In the genomic region with DNA sequence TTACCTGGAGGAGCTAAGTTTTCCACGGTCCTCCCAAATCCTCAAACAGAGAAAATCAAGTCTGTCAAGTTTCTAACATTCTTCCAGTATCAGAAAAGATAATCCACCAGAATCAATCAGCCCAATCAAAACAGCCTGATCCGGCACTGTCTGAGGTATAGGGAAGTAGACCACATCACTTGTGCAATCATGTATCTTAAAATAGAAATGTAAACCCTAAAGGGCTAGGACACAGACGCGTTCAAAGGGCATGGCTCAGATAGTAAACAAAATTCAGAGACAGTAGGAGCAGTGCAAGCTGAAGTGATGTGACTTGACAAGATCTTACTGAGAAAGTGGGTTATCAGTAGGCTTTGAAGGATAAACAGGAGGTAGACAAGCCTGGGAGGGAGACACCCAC, we compare ENCODE assay signal across 23 cellular contexts.
"Had no signal": no experiment of that assay in that cellular context is flagged by ENCODE, and none has a peak within 500 bp of the region (broad histone marks: within the 10 kb centered on the region; RNA-seq: fewer than 3 reads in every experiment).

No MANE protein-coding gene starts in this region.

- ATAC-seq: activated naive CD4-positive, alpha-beta T cell treated with anti-CD3 and anti-CD28 coated beads, Interleukin-2, amount 50 U/mL, for 72 hours; natural killer cell; stimulated activated memory B cell treated with anti-CD40 and anti-IgM and Interleukin-4, amounts not matched to agents 10 μg/mL and 1 μg/mL and 100 μg/mL, for 72 hours had no signal

- H3K27ac Mint-ChIP-seq: activated CD4-positive, alpha-beta memory T cell treated with anti-CD3 and anti-CD28 coated beads for 36 hours; activated naive CD4-positive, alpha-beta T cell treated with anti-CD3 and anti-CD28 coated beads, Interleukin-2, amount 50 U/mL, for 72 hours; immature natural killer cell; mesothelial cell of epicardium; natural killer cell; stimulated activated memory B cell treated with anti-CD40 and anti-IgM and Interleukin-4, amounts not matched to agents 10 μg/mL and 1 μg/mL and 100 μg/mL, for 72 hours had no signal

- H3K27me3 ChIP-seq: ascending aorta, brain microvascular endothelial cell, sigmoid colon, stomach, suprapubic skin, tibial nerve had no signal

- H3K4me1 ChIP-seq: ascending aorta, left ventricle myocardium inferior, sigmoid colon, stomach, tibial nerve had no signal

- H3K27me3 Mint-ChIP-seq: stimulated activated memory B cell treated with anti-CD40 and anti-IgM and Interleukin-4, amounts not matched to agents 10 μg/mL and 1 μg/mL and 100 μg/mL, for 72 hours had no signal

- H3K36me3 Mint-ChIP-seq: activated CD4-positive, alpha-beta memory T cell treated with anti-CD3 and anti-CD28 coated beads for 36 hours; activated naive CD4-positive, alpha-beta T cell treated with anti-CD3 and anti-CD28 coated beads, Interleukin-2, amount 50 U/mL, for 72 hours; immature natural killer cell; natural killer cell; stimulated activated memory B cell treated with anti-CD40 and anti-IgM and Interleukin-4, amounts not matched to agents 10 μg/mL and 1 μg/mL and 100 μg/mL, for 72 hours had no signal

- H3K4me3 ChIP-seq: ascending aorta, left ventricle myocardium inferior, sigmoid colon, smooth muscle cell, stomach, suprapubic skin, tibial nerve had no signal

- H3K36me3 ChIP-seq: ascending aorta, brain microvascular endothelial cell, left ventricle myocardium inferior, sigmoid colon, stomach, suprapubic skin, tibial nerve had no signal

- H3K4me3 Mint-ChIP-seq: activated CD4-positive, alpha-beta memory T cell treated with anti-CD3 and anti-CD28 coated beads for 36 hours; immature natural killer cell; mesothelial cell of epicardium; natural killer cell; stimulated activated memory B cell treated with anti-CD40 and anti-IgM and Interleukin-4, amounts not matched to agents 10 μg/mL and 1 μg/mL and 100 μg/mL, for 72 hours had no signal

- H3K9me3 Mint-ChIP-seq: activated CD4-positive, alpha-beta memory T cell treated with anti-CD3 and anti-CD28 coated beads for 36 hours; activated naive CD4-positive, alpha-beta T cell treated with anti-CD3 and anti-CD28 coated beads, Interleukin-2, amount 50 U/mL, for 72 hours; immature natural killer cell; natural killer cell; stimulated activated memory B cell treated with anti-CD40 and anti-IgM and Interleukin-4, amounts not matched to agents 10 μg/mL and 1 μg/mL and 100 μg/mL, for 72 hours had no signal

- H3K4me1 Mint-ChIP-seq: immature natural killer cell; natural killer cell; stimulated activated memory B cell treated with anti-CD40 and anti-IgM and Interleukin-4, amounts not matched to agents 10 μg/mL and 1 μg/mL and 100 μg/mL, for 72 hours had no signal

- DNase-seq: activated CD4-positive, alpha-beta memory T cell treated with anti-CD3 and anti-CD28 coated beads for 36 hours; activated CD4-positive, alpha-beta T cell treated with anti-CD3 and anti-CD28 coated beads for 48 hours; brain microvascular endothelial cell; caudate nucleus; dermis blood vessel endothelial cell; effector CD8-positive, alpha-beta T cell; foreskin melanocyte; immature natural killer cell; kidney glomerular epithelial cell; left ventricle myocardium inferior; mammary epithelial cell; natural killer cell; sigmoid colon; stimulated activated CD4-positive, alpha-beta T cell treated with anti-CD3 and anti-CD28 coated beads, Interleukin-15, amount 100 ng/mL, for 24 hours; stomach; T1000 had no signal

- H3K9me3 ChIP-seq: ascending aorta, left ventricle myocardium inferior, sigmoid colon, stomach, suprapubic skin, tibial nerve had no signal

- H3K27ac ChIP-seq: ascending aorta, brain microvascular endothelial cell, left ventricle myocardium inferior, sigmoid colon, stomach, suprapubic skin, tibial nerve had no signal
